1 cellular context compared by ENCODE assay signal in the genomic region with DNA sequence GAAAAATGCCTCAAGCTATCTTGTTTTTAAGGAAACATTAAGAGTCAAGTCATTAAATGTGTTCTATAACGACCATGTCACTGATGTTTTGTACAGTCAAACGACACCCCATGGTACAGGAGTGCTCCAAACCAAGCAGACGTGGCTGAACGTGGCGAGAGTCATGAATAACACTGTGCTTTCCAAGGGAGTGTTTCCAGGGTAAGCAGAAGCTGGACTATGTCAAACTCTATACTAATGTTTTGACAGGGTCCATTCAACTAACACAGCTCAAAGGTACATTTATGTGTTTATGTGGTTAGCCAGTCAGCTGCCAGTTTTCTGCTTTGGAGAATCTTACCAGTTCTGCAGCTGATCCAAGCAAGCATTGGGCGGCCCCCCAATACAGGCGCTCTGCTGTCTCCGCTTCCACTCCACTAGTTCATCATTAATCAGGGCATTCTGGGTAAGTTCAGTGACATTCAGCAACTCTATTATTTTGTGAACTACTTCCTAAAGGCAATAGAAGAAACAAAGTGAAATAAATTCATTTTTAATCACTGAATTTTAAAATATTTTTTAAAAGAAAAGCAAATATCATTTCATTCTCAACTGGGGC.
TF ChIP-seq lines count a peak whose summit lies in the region.

No MANE protein-coding gene starts in this region.

TF ChIP-seq in GM12878, 131 proteins besides CTCF, POLR2A, EP300 and RAD21 (continued from another document):
- TF ChIP-seq ZNF274 (IDR thresholded peaks at IDR 0.05; ENCODE audit: insufficient read depth, insufficient read length) (no peak), FOXK2 (IDR thresholded peaks at IDR 0.05) (no peak), POLR2AphosphoS5 (IDR thresholded peaks at IDR 0.05; ENCODE audit: low read length) (peak; percentile 2; the same call in 1 of the 2 replicates)
TF ChIP-seq in GM12878: peak in this region for 1.
